ENCODE assay signal across 1 cellular context in genomic region chr1:2044510-2045319, GRCh38.
TF ChIP-seq lines count a peak whose summit lies in the region.

No MANE protein-coding gene starts in this region.

TF ChIP-seq in HepG2, 621 proteins besides CTCF, POLR2A, EP300 and RAD21 (continued from another document and continues in another):
- no peak for TF ChIP-seq ZBTB4 (CRISPR knock-in tag; IDR thresholded peaks at IDR 0.05; ENCODE audit: borderline replicate concordance)
- no peak for TF ChIP-seq YEATS4 (CRISPR knock-in tag; IDR thresholded peaks at IDR 0.05; ENCODE audit: borderline replicate concordance)
- no peak for TF ChIP-seq CENPT (CRISPR knock-in tag; IDR thresholded peaks at IDR 0.05; ENCODE audit: low read depth)
- TF ChIP-seq ZBTB44 (CRISPR knock-in tag; IDR thresholded peaks at IDR 0.05) = no peak
- no peak for TF ChIP-seq XBP1 (CRISPR knock-in tag; IDR thresholded peaks at IDR 0.05)
- no peak for TF ChIP-seq NCOA5 (CRISPR knock-in tag; IDR thresholded peaks at IDR 0.05)
- 0 out of 3 replicates have a peak, but pooled peaks have one; percentile 11 for TF ChIP-seq MXI1 (IDR thresholded peaks at IDR 0.05; ENCODE audit: borderline replicate concordance, low read depth, low read length)
- TF ChIP-seq ZBTB7A (CRISPR knock-in tag; IDR thresholded peaks at IDR 0.05) = peak; percentile 26; the same call in 1 of the 2 replicates
- TF ChIP-seq KDM1A (CRISPR knock-in tag; IDR thresholded peaks at IDR 0.05) = no peak
- TF ChIP-seq KDM5A (IDR thresholded peaks at IDR 0.05; ENCODE audit: borderline replicate concordance, low read length) = no peak
- TF ChIP-seq ZNF687 (CRISPR knock-in tag; IDR thresholded peaks at IDR 0.05) = peak; percentile 86
- TF ChIP-seq ZNF609 (CRISPR knock-in tag; IDR thresholded peaks at IDR 0.05; ENCODE audit: borderline replicate concordance) = no peak
- TF ChIP-seq PRMT3 (CRISPR knock-in tag; IDR thresholded peaks at IDR 0.05; ENCODE audit: borderline replicate concordance, low read depth) = no peak
- TF ChIP-seq DDIT3 (CRISPR knock-in tag; IDR thresholded peaks at IDR 0.05) = no peak
- TF ChIP-seq ZNF510 (CRISPR knock-in tag; IDR thresholded peaks at IDR 0.05; ENCODE audit: low read depth) = no peak
- peak; percentile 67 for TF ChIP-seq PATZ1 (CRISPR knock-in tag; IDR thresholded peaks at IDR 0.05)
- no peak for TF ChIP-seq RCOR2 (CRISPR knock-in tag; IDR thresholded peaks at IDR 0.05)
- no peak for TF ChIP-seq PITX1 (CRISPR knock-in tag; IDR thresholded peaks at IDR 0.05)
- no peak for TF ChIP-seq NR0B2 (CRISPR knock-in tag; IDR thresholded peaks at IDR 0.05)
- TF ChIP-seq NONO (IDR thresholded peaks at IDR 0.05) = no peak
- TF ChIP-seq NONO (CRISPR knock-in tag; conservative IDR thresholded peaks at IDR 0.05) = peak; percentile 57; the same call in 1 of the 2 replicates
- no peak for TF ChIP-seq SRSF9 (IDR thresholded peaks at IDR 0.05; ENCODE audit: borderline replicate concordance, insufficient read depth, low read depth, low read length, poor library complexity, severe bottlenecking)
- TF ChIP-seq ELF3 (CRISPR knock-in tag; IDR thresholded peaks at IDR 0.05) = 0 out of 2 replicates have a peak, but pooled peaks have one; percentile 23
- TF ChIP-seq FOXO1 (CRISPR knock-in tag; IDR thresholded peaks at IDR 0.05) = no peak
- no peak for TF ChIP-seq ZNF512 (CRISPR knock-in tag; IDR thresholded peaks at IDR 0.05)
- TF ChIP-seq ZNF792 (CRISPR knock-in tag; IDR thresholded peaks at IDR 0.05) = no peak
- no peak for TF ChIP-seq RBM39 (IDR thresholded peaks at IDR 0.05; ENCODE audit: low read depth, low read length, poor library complexity, severe bottlenecking)
- no peak for TF ChIP-seq ZNF337 (CRISPR knock-in tag; IDR thresholded peaks at IDR 0.05; ENCODE audit: borderline replicate concordance, low read depth)
- peak; percentile 20; the same call in 1 of the 2 replicates for TF ChIP-seq PHF20 (CRISPR knock-in tag; IDR thresholded peaks at IDR 0.05)
- no peak for TF ChIP-seq CCAR2 (optimal IDR thresholded peaks at IDR 0.05; ENCODE audit: low read depth, low read length)
- TF ChIP-seq PCBP2 (optimal IDR thresholded peaks at IDR 0.05; ENCODE audit: low read depth, low read length, poor library complexity, severe bottlenecking) = no peak
- no peak for TF ChIP-seq HMG20B (CRISPR knock-in tag; conservative IDR thresholded peaks at IDR 0.05)
- TF ChIP-seq ZNF44 (CRISPR knock-in tag; IDR thresholded peaks at IDR 0.05) = no peak
- TF ChIP-seq ZFP41 (CRISPR knock-in tag; IDR thresholded peaks at IDR 0.05; ENCODE audit: borderline replicate concordance) = no peak
- TF ChIP-seq ATF3 (CRISPR knock-in tag; IDR thresholded peaks at IDR 0.05) = no peak
- TF ChIP-seq ZNF605 (CRISPR knock-in tag; IDR thresholded peaks at IDR 0.05) = no peak
- no peak for TF ChIP-seq ZNF672 (CRISPR knock-in tag; IDR thresholded peaks at IDR 0.05)
- TF ChIP-seq ZNF138 (CRISPR knock-in tag; IDR thresholded peaks at IDR 0.05; ENCODE audit: low read depth) = no peak
- TF ChIP-seq GLMP (CRISPR knock-in tag; IDR thresholded peaks at IDR 0.05; ENCODE audit: borderline replicate concordance) = no peak
- no peak for TF ChIP-seq RXRA (CRISPR knock-in tag; IDR thresholded peaks at IDR 0.05)
- TF ChIP-seq KLF9 (CRISPR knock-in tag; IDR thresholded peaks at IDR 0.05; ENCODE audit: low read depth) = no peak
- TF ChIP-seq THAP8 (CRISPR knock-in tag; IDR thresholded peaks at IDR 0.05; ENCODE audit: borderline replicate concordance) = no peak
